ENCODE assay signal across 8 cellular contexts in the genomic region with DNA sequence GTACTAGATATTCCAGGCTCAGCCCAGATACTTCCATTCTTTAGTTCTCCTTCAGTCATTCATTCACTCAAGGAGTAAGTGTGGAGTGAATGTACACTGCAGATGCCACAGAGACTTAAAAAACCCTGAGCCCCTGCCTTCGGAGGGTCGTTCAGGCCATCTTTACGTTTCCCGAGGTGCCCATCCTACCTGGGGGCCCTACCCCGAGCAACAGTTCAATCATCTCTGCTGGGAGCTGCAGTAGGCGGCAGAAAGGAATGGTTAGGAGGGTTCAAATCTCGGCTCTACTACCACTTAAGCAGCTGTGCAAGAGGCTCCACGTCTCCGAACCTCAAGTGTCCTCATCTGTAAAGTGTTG. TPM values are rescaled to one million over a fixed set of nuclear protein-coding genes. Genes with fewer than 3 reads are reported as not detected.
DNase-seq lines count a peak whose midpoint lies in the region; ATAC-seq and TF ChIP-seq lines count a peak whose summit lies in the region.

No MANE protein-coding gene starts in this region.

- DNase-seq in RKO (ENCODE audit: low spot score) (peak; percentile 13), fibroblast of the aortic adventitia (ENCODE audit: low read depth) (no peak), renal cortical epithelial cell (ENCODE audit: low read depth) (peak; percentile 18), cerebellar cortex (ENCODE audit: low spot score) (no peak), NCI-H526 treated with DMSO at 0.1 percent for 48 hours (lab: John Stamatoyannopoulos, UW) (no peak)
- no peak for DNase-seq in activated CD4-positive, alpha-beta T cell treated with anti-CD3 and anti-CD28 coated beads for 1 hour

- no peak for TF ChIP-seq CTCF in fibroblast of the aortic adventitia (IDR thresholded peaks at IDR 0.05; ENCODE audit: insufficient read depth, low read length)

- peak; percentile 5 for ATAC-seq in GM18511 (IDR thresholded peaks at IDR 0.05; ENCODE audit: unreplicated experiment)
- no peak for ATAC-seq in HG03135 (IDR thresholded peaks at IDR 0.05; ENCODE audit: unreplicated experiment)

- peak overlapping the region; percentile 99 for H3K4me3 ChIP-seq in fibroblast of the aortic adventitia (ENCODE audit: low read depth, low read length)

RNA-seq across cellular contexts. Expression of gene SEC13, which starts 0.6 kb away (rescaled TPM):
- total RNA-seq in fibroblast of the aortic adventitia (ENCODE audit: low replicate concordance) (94.8 and 164 TPM in 2 replicates), renal cortical epithelial cell (154 and 229 TPM in 2 replicates)

RNA-seq across cellular contexts. Expression of gene GHRL, which starts 27.6 kb away (rescaled TPM):
- not detected in 2 replicates for total RNA-seq in fibroblast of the aortic adventitia (ENCODE audit: low replicate concordance)
- not detected in 2 replicates for total RNA-seq in renal cortical epithelial cell

Comparison
In these comparisons a context has a peak if more than half of its experiments do, and no peak if none do; other contexts are left out.
1. DNase-seq: peak in RKO (single experiment) and renal cortical epithelial cell (single experiment); none in fibroblast of the aortic adventitia (single experiment), cerebellar cortex (single experiment), NCI-H526 treated with DMSO at 0.1 percent for 48 hours (single experiment) and activated CD4-positive, alpha-beta T cell treated with anti-CD3 and anti-CD28 coated beads for 1 hour (single experiment).